ENCODE assay signal across 1 cellular context in genomic region chr1:112264010-112264409, GRCh38.
TF ChIP-seq lines count a peak whose summit lies in the region.

No MANE protein-coding gene starts in this region.

TF ChIP-seq in HepG2, 621 proteins besides CTCF, POLR2A, EP300 and RAD21:
- TF ChIP-seq MNT (IDR thresholded peaks at IDR 0.05) (peak; percentile 48; the same call in 1 of the 2 replicates), ZBTB2 (CRISPR knock-in tag; IDR thresholded peaks at IDR 0.05; ENCODE audit: low read depth) (no peak)
TF ChIP-seq in HepG2: peak in this region for 1.
